Comparison of ENCODE assay signal across 27 cellular contexts in the genomic region with DNA sequence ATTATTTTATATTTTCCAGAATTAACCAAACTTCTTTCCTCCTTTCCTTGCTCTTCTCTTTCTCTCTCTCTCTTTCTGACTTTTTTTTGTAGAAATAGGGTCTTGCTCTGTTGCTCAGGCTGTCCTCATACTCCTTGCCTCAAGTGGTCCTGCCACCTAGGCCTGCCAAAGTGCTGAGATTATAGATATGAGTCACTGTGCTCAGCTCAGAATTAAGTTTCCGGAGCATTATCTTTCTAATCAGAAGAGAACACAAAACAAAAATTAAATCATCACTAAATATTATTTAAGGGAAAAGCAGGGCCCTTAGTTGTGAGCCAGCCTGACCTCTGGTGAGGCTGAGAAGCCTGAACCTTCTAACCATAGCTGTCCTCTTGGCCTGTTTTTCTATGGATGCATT.
DNase-seq lines count a peak whose midpoint lies in the region; ATAC-seq and TF ChIP-seq lines count a peak whose summit lies in the region.
"Had no signal": no experiment of that assay in that cellular context is flagged by ENCODE, and none has a peak within 500 bp of the region (broad histone marks: within the 10 kb centered on the region; RNA-seq: fewer than 3 reads in every experiment).

No MANE protein-coding gene starts in this region.

- H3K9me2 ChIP-seq in PC-3 (replicated peaks; ENCODE audit: low read length) (no peaks in the 10 kb centered on the region), MM.1S (replicated peaks; ENCODE audit: insufficient read depth, low read length) (no peaks in the 10 kb centered on the region)

- DNase-seq in DMS53 (lab: John Stamatoyannopoulos, UW) (peak; percentile 51), DMS53 treated with DMSO at 0.1 percent for 48 hours (lab: John Stamatoyannopoulos, UW; ENCODE audit: unreplicated experiment) (no peak), PC-3 (peak; percentile 31), endodermal cell (no peak), pulmonary artery endothelial cell (ENCODE audit: low read depth, low spot score) (peak; percentile 2), erythroblast (lab: John Stamatoyannopoulos, UW) (no peak), MM.1S (no peak), T-cell (no peak)
- DNase-seq: activated CD4-positive, alpha-beta T cell treated with anti-CD3 and anti-CD28 coated beads for 48 hours; amniotic stem cell; heart left ventricle; Kasumi-1; lower lobe of right lung; naive thymus-derived CD8-positive, alpha-beta T cell; NCI-H1694 treated with DMSO at 0.1 percent for 48 hours; NCI-H2171 treated with DMSO at 0.1 percent for 48 hours; NCI-H526; occipital lobe; T1000; upper lobe of left lung; WERI-Rb-1 had no signal

- no peak overlapping the region for H3K4me2 ChIP-seq in PC-3 (ENCODE audit: low read length)
- H3K4me2 ChIP-seq in MM.1S (ENCODE audit: low read depth, low read length): no peak overlapping the region
- H3K4me2 ChIP-seq: GM23338 had no signal

- no CpG with 5 or more reads among the region's 1 CpG for WGBS in endodermal cell (ENCODE audit: insufficient coverage in 1 of 2, insufficient read length in 1 of 2), 2 experiments

- POLR2A ChIA-PET in PC-3 (lab: Charles Lee; ENCODE audit: unreplicated experiment) (no interaction called here), T-cell (lab: Charles Lee) (no interaction called here)

- H3K27me3 ChIP-seq in PC-3 (ENCODE audit: low read length) (no peaks in the 10 kb centered on the region), endodermal cell (ENCODE audit: control insufficient read depth, insufficient read depth, low read length, poor library complexity, severe bottlenecking) (no peaks in the 10 kb centered on the region), MM.1S (replicated peaks; ENCODE audit: insufficient read depth, low read length) (no peaks in the 10 kb centered on the region)
- H3K27me3 ChIP-seq: heart left ventricle, upper lobe of left lung had no signal

- H3K4me3 Mint-ChIP-seq in endodermal cell (no peak overlapping the region), T-cell (no peak overlapping the region)
- H3K4me3 Mint-ChIP-seq: activated naive CD4-positive, alpha-beta T cell treated with anti-CD3 and anti-CD28 coated beads, Interleukin-2, amount 50 U/mL, for 24 hours; GM23338; naive thymus-derived CD8-positive, alpha-beta T cell; stimulated activated memory B cell treated with anti-CD40 and anti-IgM and Interleukin-4, amounts not matched to agents 10 μg/mL and 1 μg/mL and 100 μg/mL, for 72 hours had no signal

- H3K27ac Mint-ChIP-seq in endodermal cell (no peak overlapping the region), T-cell (no peak overlapping the region)
- H3K27ac Mint-ChIP-seq: activated naive CD4-positive, alpha-beta T cell treated with anti-CD3 and anti-CD28 coated beads, Interleukin-2, amount 50 U/mL, for 24 hours; activated T-helper 2 cell treated with anti-CD3 and anti-CD28 coated beads, Interferon-gamma antibody, Interleukin-2, Interleukin-4, amounts not matched to agents 10 μg/mL and 5 μg/mL and 100 μg/mL, durations not matched to agents 14 hours and 24 hours and 36 hours; GM23338; naive thymus-derived CD8-positive, alpha-beta T cell; stimulated activated memory B cell treated with anti-CD40 and anti-IgM and Interleukin-4, amounts not matched to agents 10 μg/mL and 1 μg/mL and 100 μg/mL, for 72 hours had no signal

- no peaks in the 10 kb centered on the region for H3K79me2 ChIP-seq in PC-3 (ENCODE audit: low read length)
- H3K79me2 ChIP-seq in MM.1S (ENCODE audit: low read length): no peaks in the 10 kb centered on the region

- H3K9ac ChIP-seq in PC-3 (ENCODE audit: low read length) (no peak overlapping the region), endodermal cell (ENCODE audit: extremely low read depth, low read length, poor library complexity, severe bottlenecking) (no peak overlapping the region), MM.1S (ENCODE audit: low read length) (no peak overlapping the region)

- H3K9me3 Mint-ChIP-seq in endodermal cell (no peaks in the 10 kb centered on the region), T-cell (no peaks in the 10 kb centered on the region)
- H3K9me3 Mint-ChIP-seq: activated naive CD4-positive, alpha-beta T cell treated with anti-CD3 and anti-CD28 coated beads, Interleukin-2, amount 50 U/mL, for 24 hours; activated T-helper 2 cell treated with anti-CD3 and anti-CD28 coated beads, Interferon-gamma antibody, Interleukin-2, Interleukin-4, amounts not matched to agents 10 μg/mL and 5 μg/mL and 100 μg/mL, durations not matched to agents 14 hours and 24 hours and 36 hours; GM23338; naive thymus-derived CD8-positive, alpha-beta T cell; stimulated activated memory B cell treated with anti-CD40 and anti-IgM and Interleukin-4, amounts not matched to agents 10 μg/mL and 1 μg/mL and 100 μg/mL, for 72 hours had no signal

- H3K36me3 ChIP-seq in PC-3 (ENCODE audit: low read depth, low read length) (no peaks in the 10 kb centered on the region), endodermal cell (ENCODE audit: control insufficient read depth, insufficient read depth, low read length) (no peaks in the 10 kb centered on the region), MM.1S (replicated peaks; ENCODE audit: insufficient read depth, low read length) (no peaks in the 10 kb centered on the region)
- H3K36me3 ChIP-seq: heart left ventricle, lower lobe of right lung, upper lobe of left lung, WERI-Rb-1 had no signal

- no peaks in the 10 kb centered on the region for H3F3A ChIP-seq in PC-3 (ENCODE audit: low read length, unreplicated experiment)
- H3F3A ChIP-seq in MM.1S (ENCODE audit: insufficient read depth, low read length): no peaks in the 10 kb centered on the region

- no peak overlapping the region for H3K4me3 ChIP-seq in PC-3 (ENCODE audit: low read length)
- H3K4me3 ChIP-seq in endodermal cell (ENCODE audit: low read length): no peak overlapping the region
- H3K4me3 ChIP-seq in MM.1S (ENCODE audit: low read length): no peak overlapping the region
- H3K4me3 ChIP-seq: GM23338, heart left ventricle, lower lobe of right lung, skin epidermis, upper lobe of left lung had no signal

- intact Hi-C loops in PC-3 (cut with micrococcal nuclease): no loop called here

- no TSS peak for BruUV-seq in PC-3 (replicated peaks; lab: Mats Ljungman, UMichigan)

- ATAC-seq in PC-3 (no peak), T-cell (replicated peaks in 1 of 4) (no peak)
- ATAC-seq: GM23338; heart left ventricle; lower lobe of right lung; naive thymus-derived CD8-positive, alpha-beta T cell; stimulated activated memory B cell treated with anti-CD40 and anti-IgM and Interleukin-4, amounts not matched to agents 10 μg/mL and 1 μg/mL and 100 μg/mL, for 72 hours had no signal

- H3K4me1 ChIP-seq in PC-3 (ENCODE audit: insufficient read depth, low read length) (no peaks in the 10 kb centered on the region; the same call in 1 of the 2 replicates), endodermal cell (ENCODE audit: control insufficient read depth, insufficient read depth, low read length) (no peaks in the 10 kb centered on the region), MM.1S (ENCODE audit: low read length) (0 out of 2 replicates have a peak, but pooled peaks cover under 1% of the 10 kb centered on the region)
- H3K4me1 ChIP-seq: heart left ventricle, lower lobe of right lung, upper lobe of left lung had no signal

- H4K20me1 ChIP-seq in PC-3 (ENCODE audit: low read length): no peaks in the 10 kb centered on the region
- no peaks in the 10 kb centered on the region for H4K20me1 ChIP-seq in MM.1S (ENCODE audit: insufficient read depth, low read length)

- no peaks in the 10 kb centered on the region for H3K4me1 Mint-ChIP-seq in endodermal cell
- H3K4me1 Mint-ChIP-seq in T-cell: no peaks in the 10 kb centered on the region
- H3K4me1 Mint-ChIP-seq: activated naive CD4-positive, alpha-beta T cell treated with anti-CD3 and anti-CD28 coated beads, Interleukin-2, amount 50 U/mL, for 24 hours; GM23338; naive thymus-derived CD8-positive, alpha-beta T cell; stimulated activated memory B cell treated with anti-CD40 and anti-IgM and Interleukin-4, amounts not matched to agents 10 μg/mL and 1 μg/mL and 100 μg/mL, for 72 hours had no signal

- H3K9me3 ChIP-seq in PC-3 (ENCODE audit: low read length): no peaks in the 10 kb centered on the region
- no peaks in the 10 kb centered on the region for H3K9me3 ChIP-seq in endodermal cell (ENCODE audit: control insufficient read depth, low read length)
- H3K9me3 ChIP-seq in MM.1S (replicated peaks; ENCODE audit: insufficient read depth, low read length): no peaks in the 10 kb centered on the region
- H3K9me3 ChIP-seq: heart left ventricle, lower lobe of right lung, upper lobe of left lung had no signal

- H2AFZ ChIP-seq in PC-3 (ENCODE audit: low read length) (no peak overlapping the region), MM.1S (ENCODE audit: low read length) (no peak overlapping the region)
- H2AFZ ChIP-seq: GM23338 had no signal

- CTCF ChIA-PET in PC-3 (lab: Charles Lee) (no interaction called here), T-cell (lab: Charles Lee) (no interaction called here)

- TF ChIP-seq CTCF in PC-3 (conservative IDR thresholded peaks at IDR 0.05; ENCODE audit: low read depth, low read length) (no peak), endodermal cell (conservative IDR thresholded peaks at IDR 0.05) (no peak), MM.1S (IDR thresholded peaks at IDR 0.05; ENCODE audit: low read length) (no peak)

- H3K27ac ChIP-seq in PC-3 (ENCODE audit: low read length) (no peak overlapping the region), endodermal cell (ENCODE audit: low read depth, low read length) (peak overlapping the region; percentile 44), MM.1S (ENCODE audit: low read length) (no peak overlapping the region)
- H3K27ac ChIP-seq: 22Rv1, heart left ventricle, lower lobe of right lung, skin epidermis, upper lobe of left lung, WERI-Rb-1 had no signal

- no peaks in the 10 kb centered on the region for H3K36me3 Mint-ChIP-seq in endodermal cell (ENCODE audit: low read depth)
- no peaks in the 10 kb centered on the region for H3K36me3 Mint-ChIP-seq in T-cell
- H3K36me3 Mint-ChIP-seq: activated naive CD4-positive, alpha-beta T cell treated with anti-CD3 and anti-CD28 coated beads, Interleukin-2, amount 50 U/mL, for 24 hours; naive thymus-derived CD8-positive, alpha-beta T cell; stimulated activated memory B cell treated with anti-CD40 and anti-IgM and Interleukin-4, amounts not matched to agents 10 μg/mL and 1 μg/mL and 100 μg/mL, for 72 hours had no signal

- no peak for TF ChIP-seq POLR2A in erythroblast (IDR thresholded peaks at IDR 0.05; ENCODE audit: low read length)

- no peaks in the 10 kb centered on the region for H3K27me3 Mint-ChIP-seq in endodermal cell (ENCODE audit: insufficient read depth)
- peaks cover 0 to 1% of the 10 kb centered on the region in 2 donors for H3K27me3 Mint-ChIP-seq in T-cell
- H3K27me3 Mint-ChIP-seq: activated naive CD4-positive, alpha-beta T cell treated with anti-CD3 and anti-CD28 coated beads, Interleukin-2, amount 50 U/mL, for 24 hours; naive thymus-derived CD8-positive, alpha-beta T cell; stimulated activated memory B cell treated with anti-CD40 and anti-IgM and Interleukin-4, amounts not matched to agents 10 μg/mL and 1 μg/mL and 100 μg/mL, for 72 hours had no signal

Comparison
In these comparisons a context has a peak if more than half of its experiments do, and no peak if none do; other contexts are left out.
1. DNase-seq: peak in DMS53 (single experiment), PC-3 (single experiment) and pulmonary artery endothelial cell (single experiment); none in DMS53 treated with DMSO at 0.1 percent for 48 hours (single experiment), endodermal cell (single experiment), erythroblast (0 of 2), MM.1S (single experiment) and T-cell (0 of 34).